ENCODE assay signal across 11 cellular contexts in genomic region chr17:45312477-45313418, GRCh38. TPM values are rescaled to one million over a fixed set of nuclear protein-coding genes. Genes with fewer than 3 reads are reported as not detected.
DNase-seq lines count a peak whose midpoint lies in the region; ATAC-seq and TF ChIP-seq lines count a peak whose summit lies in the region.
"Had no signal": no experiment of that assay in that cellular context is flagged by ENCODE, and none has a peak within 500 bp of the region (broad histone marks: within the 10 kb centered on the region; RNA-seq: fewer than 3 reads in every experiment).

No MANE protein-coding gene starts in this region.

- H3K4me3 ChIP-seq in right atrium auricular region (no peak overlapping the region), liver (ENCODE audit: low read depth in 1 of 3, low read length in 3 of 3) (peak overlapping the region in 2 of 3 donors; percentile 3 to 29)

- peak overlapping the region; percentile 63 to 88 for H3K9ac ChIP-seq in liver (ENCODE audit: low read depth in 1 of 2, low read length in 2 of 2)

- H3K36me3 Mint-ChIP-seq in activated naive CD4-positive, alpha-beta T cell treated with anti-CD3 and anti-CD28 coated beads, Interleukin-2, amount 50 U/mL, for 72 hours = peaks cover 49 to 67% of the 10 kb centered on the region in 2 donors
- H3K36me3 Mint-ChIP-seq in type B pancreatic cell = peaks cover 10% of the 10 kb centered on the region

- peaks cover 59% of the 10 kb centered on the region for H3K4me1 Mint-ChIP-seq in type B pancreatic cell (ENCODE audit: unreplicated experiment)

- H3K36me3 ChIP-seq in right atrium auricular region (no peaks in the 10 kb centered on the region), liver (ENCODE audit: control insufficient read depth in 4 of 4, insufficient read depth in 3 of 4, low read depth in 1 of 4, low read length in 3 of 4) (no peaks in the 10 kb centered on the region)

- H3K27ac ChIP-seq in right atrium auricular region (peak overlapping the region; percentile 96 to 97), liver (ENCODE audit: low read depth in 1 of 2, low read length in 2 of 2) (peak overlapping the region; percentile 92 to 96)
- H3K27ac ChIP-seq: HL-60 had no signal

- peaks cover 0 to 85% of the 10 kb centered on the region in 2 donors for H3K4me1 ChIP-seq in right atrium auricular region
- peaks cover 22 to 84% (median 65%) of the 10 kb centered on the region in 4 donors for H3K4me1 ChIP-seq in liver (ENCODE audit: control insufficient read depth in 4 of 4, insufficient read depth in 4 of 4, low read length in 3 of 4)

- no peak for DNase-seq in right atrium auricular region (ENCODE audit: low spot score)
- no peak for DNase-seq in Right ventricle myocardium superior
- DNase-seq in activated naive CD4-positive, alpha-beta T cell treated with anti-CD3 and anti-CD28 coated beads, Interleukin-2, amount 50 U/mL, for 72 hours (ENCODE audit: low spot score in 2 of 2) = peak in 1 of 2 donors; percentile 42
- no peak for DNase-seq in type B pancreatic cell (ENCODE audit: extremely low spot score, unreplicated experiment)
- DNase-seq in DMS79 (lab: John Stamatoyannopoulos, UW) = no peak
- DNase-seq: GDM1 had no signal

- no peaks in the 10 kb centered on the region for H3K9me3 Mint-ChIP-seq in activated naive CD4-positive, alpha-beta T cell treated with anti-CD3 and anti-CD28 coated beads, Interleukin-2, amount 50 U/mL, for 72 hours
- no peaks in the 10 kb centered on the region for H3K9me3 Mint-ChIP-seq in type B pancreatic cell

- no peak for TF ChIP-seq RAD21 in liver (IDR thresholded peaks at IDR 0.05)

- no peaks in the 10 kb centered on the region for H3K27me3 Mint-ChIP-seq in type B pancreatic cell

- H3K4me3 Mint-ChIP-seq in type B pancreatic cell = peak overlapping the region; percentile 71

- TF ChIP-seq CTCF in right atrium auricular region (IDR thresholded peaks at IDR 0.05) = no peak
- no peak for TF ChIP-seq CTCF in liver (IDR thresholded peaks at IDR 0.05; ENCODE audit: low read depth, low read length, missing input control)
- TF ChIP-seq CTCF in type B pancreatic cell (conservative IDR thresholded peaks at IDR 0.05) = no peak

- H3K27me3 ChIP-seq in right atrium auricular region (no peaks in the 10 kb centered on the region), liver (ENCODE audit: control insufficient read depth in 4 of 4, insufficient read depth in 4 of 4, low read length in 3 of 4) (no peaks in the 10 kb centered on the region)

- ATAC-seq in Right ventricle myocardium superior (ENCODE audit: poor library complexity) (no peak), GM21367 (IDR thresholded peaks at IDR 0.05; ENCODE audit: unreplicated experiment) (no peak), GM19452 (IDR thresholded peaks at IDR 0.05; ENCODE audit: unreplicated experiment) (no peak)
- peak in 1 of 2 donors; percentile 15 for ATAC-seq in activated naive CD4-positive, alpha-beta T cell treated with anti-CD3 and anti-CD28 coated beads, Interleukin-2, amount 50 U/mL, for 72 hours

- intact Hi-C loops in Right ventricle myocardium superior (cut with DNase I) = no loop called here

- whole genome bisulfite sequencing in liver = 39% methylated on average over 8 of the region's 8 CpGs

- H3K9me3 ChIP-seq in right atrium auricular region = no peaks in the 10 kb centered on the region
- no peaks in the 10 kb centered on the region for H3K9me3 ChIP-seq in liver (ENCODE audit: control insufficient read depth in 4 of 4, low read length in 3 of 4)

- peak overlapping the region; percentile 96 to 99 for H3K27ac Mint-ChIP-seq in activated naive CD4-positive, alpha-beta T cell treated with anti-CD3 and anti-CD28 coated beads, Interleukin-2, amount 50 U/mL, for 72 hours
- peak overlapping the region; percentile 90 for H3K27ac Mint-ChIP-seq in type B pancreatic cell

TF ChIP-seq in liver, 16 proteins besides CTCF, POLR2A, EP300 and RAD21:
- TF ChIP-seq YY1 (IDR thresholded peaks at IDR 0.05) = no peak
- no peak for TF ChIP-seq FOXA1 (IDR thresholded peaks at IDR 0.05)
- TF ChIP-seq ZBTB33 (IDR thresholded peaks at IDR 0.05) = no peak
- TF ChIP-seq MAX (IDR thresholded peaks at IDR 0.05) = no peak
- TF ChIP-seq HNF4A (conservative IDR thresholded peaks at IDR 0.05) = no peak
- TF ChIP-seq EGR1 (IDR thresholded peaks at IDR 0.05; ENCODE audit: low read depth in 2 of 2) = no peak
- no peak for TF ChIP-seq SP1 (IDR thresholded peaks at IDR 0.05)

RNA-seq across cellular contexts. Expression of gene MAP3K14, which starts 4.1 kb away (rescaled TPM):
- total RNA-seq in right atrium auricular region (10 to 100 TPM in 1 of 2 donors, 1 to 10 TPM in 1; 8.2 to 10.6 TPM), Right ventricle myocardium superior (12.2 TPM), liver (1 to 10 TPM; 1.2 to 7.8 TPM), type B pancreatic cell (ENCODE audit: low replicate concordance) (10.4 and 11.2 TPM in 2 replicates)
- 10 to 100 TPM; 38.4 to 54.4 TPM for total RNA-seq in activated naive CD4-positive, alpha-beta T cell treated with anti-CD3 and anti-CD28 coated beads, Interleukin-2, amount 50 U/mL, for 72 hours
- 1 to 10 TPM; 2.2 to 6.1 TPM for polyA plus RNA-seq in liver

RNA-seq across cellular contexts. Expression of gene SPATA32, which starts 50.9 kb away (rescaled TPM):
- total RNA-seq in right atrium auricular region = not detected
- total RNA-seq in Right ventricle myocardium superior = not detected
- under 1 TPM; 0.37 to 0.50 TPM for total RNA-seq in activated naive CD4-positive, alpha-beta T cell treated with anti-CD3 and anti-CD28 coated beads, Interleukin-2, amount 50 U/mL, for 72 hours
- total RNA-seq in liver = not detected
- polyA plus RNA-seq in liver = not detected
- total RNA-seq in type B pancreatic cell (ENCODE audit: low replicate concordance) = not detected in 2 replicates
- total RNA-seq: kidney epithelial cell had no signal

Comparison
In these comparisons a context has a peak if more than half of its experiments do, and no peak if none do; other contexts are left out.
1. H3K4me3 ChIP-seq: peak in liver (2 of 3); none in right atrium auricular region (0 of 2).